ENCODE assay signal across 1 cellular context in genomic region chr16:56336071-56336688, GRCh38.
TF ChIP-seq lines count a peak whose summit lies in the region.

No MANE protein-coding gene starts in this region.

TF ChIP-seq in IMR-90, 13 proteins besides CTCF, POLR2A, EP300 and RAD21:
- TF ChIP-seq RCOR1 (IDR thresholded peaks at IDR 0.05; ENCODE audit: insufficient replicate concordance, low read length) (no peak), SMC3 (IDR thresholded peaks at IDR 0.05; ENCODE audit: low read depth, low read length) (no peak), CHD1 (IDR thresholded peaks at IDR 0.05; ENCODE audit: low read depth, low read length) (no peak), MAZ (IDR thresholded peaks at IDR 0.05; ENCODE audit: borderline replicate concordance, low read depth, low read length) (no peak), NFE2L2 (IDR thresholded peaks at IDR 0.05; ENCODE audit: low read depth, low read length) (no peak), BHLHE40 (IDR thresholded peaks at IDR 0.05; ENCODE audit: low read depth, low read length) (no peak), ELK1 (IDR thresholded peaks at IDR 0.05; ENCODE audit: borderline replicate concordance, low read depth, low read length) (no peak), RFX5 (IDR thresholded peaks at IDR 0.05; ENCODE audit: low read depth, low read length) (no peak), USF2 (IDR thresholded peaks at IDR 0.05; ENCODE audit: low read depth, low read length) (no peak), MAFK (IDR thresholded peaks at IDR 0.05; ENCODE audit: low read depth, low read length) (no peak), MXI1 (IDR thresholded peaks at IDR 0.05; ENCODE audit: borderline replicate concordance, low read depth, low read length) (no peak)
